Comparison of ENCODE assay signal across 7 cellular contexts in the genomic region with DNA sequence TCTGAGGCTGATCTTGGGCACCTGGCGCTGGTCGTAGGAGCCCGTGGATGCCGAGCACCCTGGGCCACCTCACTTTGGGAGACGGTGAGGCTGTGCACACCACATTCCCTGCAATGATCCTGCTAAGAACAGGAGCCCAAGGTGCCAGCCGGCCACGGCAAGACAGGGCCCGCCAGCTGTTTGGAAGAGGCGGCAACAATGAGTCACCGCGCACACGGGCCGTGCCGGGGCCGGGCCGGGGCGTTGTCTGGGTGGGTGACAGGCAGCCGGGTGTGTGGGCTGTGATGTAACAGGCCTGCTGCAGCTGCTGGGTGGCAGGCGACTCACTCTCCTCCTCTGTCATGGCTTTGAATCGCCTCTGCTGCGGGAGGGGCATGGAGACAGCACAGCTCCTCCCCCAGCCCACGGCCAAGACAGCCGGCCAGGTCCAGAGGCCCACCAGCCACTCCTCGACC. TPM values are rescaled to one million over a fixed set of nuclear protein-coding genes. Genes with fewer than 3 reads are reported as not detected.
DNase-seq lines count a peak whose midpoint lies in the region; ATAC-seq and TF ChIP-seq lines count a peak whose summit lies in the region.

No MANE protein-coding gene starts in this region.

- intact Hi-C loops in Panc1 (cut with micrococcal nuclease; ENCODE audit: unreplicated experiment) (no loop called here), left ventricle myocardium inferior (cut with micrococcal nuclease) (no loop called here)

- DNase-seq in HEK293T (ENCODE audit: extremely low spot score) (peak; percentile 32), Panc1 (ENCODE audit: low read depth, low spot score) (no peak), left ventricle myocardium inferior (peak; percentile 42)
- peak; percentile 55 for DNase-seq in activated effector memory CD4-positive, alpha-beta T cell treated with Interleukin-2 at 50 U/mL for 16 hours
- DNase-seq in stimulated activated CD4-positive, alpha-beta T cell treated with anti-CD3 and anti-CD28 coated beads, Interleukin-1b, Interleukin-23, amount 100 ng/mL, for 48 hours: peak; percentile 63

- H3K9me3 ChIP-seq in Panc1 (ENCODE audit: control insufficient read depth, insufficient read depth, low read depth, low read length) (no peaks in the 10 kb centered on the region), left ventricle myocardium inferior (replicated peaks) (no peaks in the 10 kb centered on the region)

- in situ Hi-C loops in Panc1 (cut with HindIII; ENCODE audit: low pct_unique_long_range_greater_than_20kb, low sequenced_read_pairs): no loop called here

- BruUV-seq in Panc1 (replicated peaks; lab: Mats Ljungman, UMichigan): no TSS peak

- ATAC-seq in Panc1 (peak; percentile 63), GM21423 (IDR thresholded peaks at IDR 0.05; ENCODE audit: unreplicated experiment) (no peak), HG03135 (IDR thresholded peaks at IDR 0.05; ENCODE audit: unreplicated experiment) (no peak)

- H3K27ac ChIP-seq in Panc1 (ENCODE audit: low read length): no peak overlapping the region
- H3K27ac ChIP-seq in left ventricle myocardium inferior (replicated peaks): no peak overlapping the region

- peaks cover 5% of the 10 kb centered on the region; the same call in 1 of the 2 replicates for H3K4me1 ChIP-seq in Panc1 (ENCODE audit: control insufficient read depth, insufficient read depth, low read length)
- H3K4me1 ChIP-seq in left ventricle myocardium inferior: no peaks in the 10 kb centered on the region

- TF ChIP-seq CTCF in Panc1 (IDR thresholded peaks at IDR 0.05): no peak
- no peak for TF ChIP-seq CTCF in left ventricle myocardium inferior (IDR thresholded peaks at IDR 0.05; ENCODE audit: borderline replicate concordance)

- no peaks in the 10 kb centered on the region for H3K27me3 ChIP-seq in Panc1 (ENCODE audit: control insufficient read depth, insufficient read depth, low read length)
- peaks cover 63% of the 10 kb centered on the region for H3K27me3 ChIP-seq in left ventricle myocardium inferior (ENCODE audit: low read depth)

- POLR2A ChIA-PET in HEK293T (lab: Yijun Ruan, JAX) (no interaction called here), Panc1 (lab: Charles Lee) (interaction anchor here (1.1 kb wide), 1 partner anchor 26 kb away, joined by 3 read pairs; no protein-coding TSS in a partner anchor)

- CTCF ChIA-PET in HEK293T (lab: Yijun Ruan, JAX) (no interaction called here), Panc1 (lab: Charles Lee) (no interaction called here)

- H3K36me3 ChIP-seq in Panc1 (ENCODE audit: control insufficient read depth, insufficient read depth, low read length) (no peaks in the 10 kb centered on the region), left ventricle myocardium inferior (no peaks in the 10 kb centered on the region)

- H3K4me3 ChIP-seq in Panc1 (ENCODE audit: low read depth in 2 of 2, low read length in 2 of 2) (peak overlapping the region; percentile 16 to 36), left ventricle myocardium inferior (no peak overlapping the region)

TF ChIP-seq in HEK293T, 16 proteins besides CTCF, POLR2A, EP300 and RAD21:
- no peak for TF ChIP-seq BHLHE40 (IDR thresholded peaks at IDR 0.05; ENCODE audit: borderline replicate concordance)

RNA-seq across cellular contexts. Expression of gene ODC1, which starts 49.7 kb away (rescaled TPM):
- total RNA-seq in Panc1 (2021; ENCODE audit: unreplicated experiment): 159 TPM
- 135 TPM for polyA plus RNA-seq in Panc1 (2012; ENCODE audit: insufficient read length)
- total RNA-seq in left ventricle myocardium inferior: 41.7 TPM
